8 cellular contexts compared by ENCODE assay signal in genomic region chr6:41546475-41546865, GRCh38. TPM values are rescaled to one million over a fixed set of nuclear protein-coding genes. Genes with fewer than 3 reads are reported as not detected.
A peak's percentile ranks its signal among the peaks of the same experiment; 100 is the strongest.
DNase-seq lines count a peak whose midpoint lies in the region; ATAC-seq and TF ChIP-seq lines count a peak whose summit lies in the region.

No MANE protein-coding gene starts in this region.

- intact Hi-C loops in Right ventricle myocardium superior (cut with DNase I) = no loop called here

- peaks cover 2% of the 10 kb centered on the region for H3K36me3 ChIP-seq in skeletal muscle satellite cell (ENCODE audit: insufficient read depth, low read length)

- peaks cover 17% of the 10 kb centered on the region for H3K4me1 ChIP-seq in skeletal muscle satellite cell (ENCODE audit: control insufficient read depth, insufficient read depth, low read length)

- ATAC-seq in GM19351 (IDR thresholded peaks at IDR 0.05; ENCODE audit: unreplicated experiment) (peak; percentile 36), HG03280 (IDR thresholded peaks at IDR 0.05; ENCODE audit: unreplicated experiment) (peak; percentile 43), Right ventricle myocardium superior (ENCODE audit: poor library complexity) (peak; percentile 13)

- peak overlapping the region; percentile 59 for H3K9ac ChIP-seq in skeletal muscle satellite cell (ENCODE audit: low read depth, low read length)

- no peaks in the 10 kb centered on the region for H3K27me3 ChIP-seq in skeletal muscle satellite cell (ENCODE audit: control insufficient read depth, insufficient read depth, low read length)

- DNase-seq in COR-L47 (lab: John Stamatoyannopoulos, UW) (peak; percentile 51), Right ventricle myocardium superior (no peak), glomerular visceral epithelial cell (ENCODE audit: extremely low spot score) (no peak), GOT3 (lab: John Stamatoyannopoulos, UW) (no peak)

- H3K4me2 ChIP-seq in skeletal muscle satellite cell (ENCODE audit: low read length) = peak overlapping the region; percentile 84

- TF ChIP-seq CTCF in VCaP (conservative IDR thresholded peaks at IDR 0.05) = no peak

- peak overlapping the region; percentile 91 for H3K27ac ChIP-seq in VCaP

- no peaks in the 10 kb centered on the region for H3K9me3 ChIP-seq in skeletal muscle satellite cell (replicated peaks; ENCODE audit: low read length)

- H3K4me3 ChIP-seq in skeletal muscle satellite cell (ENCODE audit: low read length) = peak overlapping the region; percentile 74

RNA-seq across cellular contexts. Expression of gene FOXP4, which starts 0.3 kb away (rescaled TPM):
- 14.4 TPM for total RNA-seq in Right ventricle myocardium superior
- total RNA-seq in skeletal muscle satellite cell (2012; rRNA removed) = 3.5 TPM in 2 replicates
